30 cellular contexts compared by ENCODE assay signal in the genomic region with DNA sequence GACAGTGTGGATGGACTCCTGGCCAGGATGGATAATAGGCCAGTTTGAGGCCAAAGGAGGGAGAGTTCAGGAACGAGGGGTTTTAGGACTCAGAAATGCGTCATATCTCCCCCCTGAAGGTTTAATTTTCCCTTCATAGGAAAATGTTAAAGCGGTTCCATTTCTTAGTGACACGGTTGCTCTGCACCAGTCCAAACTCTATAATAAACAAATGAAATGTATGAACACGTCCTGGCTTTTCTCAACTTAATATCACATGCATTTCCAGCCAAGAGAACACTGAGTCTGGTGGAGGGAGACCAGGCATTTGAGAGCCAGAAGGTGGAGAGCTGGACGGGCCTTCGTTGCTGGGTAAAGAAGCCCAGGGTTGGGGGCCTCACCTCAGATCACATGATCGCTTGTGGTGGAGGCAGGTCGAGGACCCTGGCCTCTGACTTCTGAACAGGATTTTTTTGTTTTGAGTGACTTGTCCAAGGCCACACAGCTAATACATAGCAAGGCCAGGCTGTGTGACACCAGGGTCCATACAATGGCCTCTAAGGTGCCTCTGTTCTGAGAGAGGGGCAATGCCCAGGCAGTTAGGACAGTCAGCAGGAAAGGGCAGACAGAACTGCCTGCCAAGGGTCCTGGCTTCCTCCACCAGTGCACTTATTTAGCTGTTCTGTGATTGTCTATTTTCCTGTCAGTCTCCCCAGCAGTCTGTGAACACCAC. TPM values are rescaled to one million over a fixed set of nuclear protein-coding genes. Genes with fewer than 3 reads are reported as not detected.
A peak's percentile ranks its signal among the peaks of the same experiment; 100 is the strongest.
DNase-seq lines count a peak whose midpoint lies in the region; TF ChIP-seq lines count a peak whose summit lies in the region.
"Had no signal": no experiment of that assay in that cellular context is flagged by ENCODE, and none has a peak within 500 bp of the region (broad histone marks: within the 10 kb centered on the region; RNA-seq: fewer than 3 reads in every experiment).

No MANE protein-coding gene starts in this region.

- H3K36me3 ChIP-seq in hepatocyte (replicated peaks; ENCODE audit: insufficient read depth, low read depth): no peaks in the 10 kb centered on the region
- no peaks in the 10 kb centered on the region for H3K36me3 ChIP-seq in neural progenitor cell
- no peaks in the 10 kb centered on the region for H3K36me3 ChIP-seq in transverse colon
- H3K36me3 ChIP-seq: BLaER1, HAP-1, heart right ventricle, neutrophil, thoracic aorta had no signal

- WGBS in hepatocyte (ENCODE audit: low lambda C conversion rate, missing lambda C conversion rate): 81% methylated on average over 9 of the region's 9 CpGs
- 58 to 67% methylated on average over 6 to 9 of the region's 9 CpGs for WGBS in transverse colon (ENCODE audit: low coverage in 1 of 2), 2 donors

- H3K4me1 ChIP-seq in hepatocyte (ENCODE audit: insufficient read depth): peaks cover 4% of the 10 kb centered on the region
- peaks cover 15% of the 10 kb centered on the region for H3K4me1 ChIP-seq in neural progenitor cell
- peaks cover 9 to 22% (median 15%) of the 10 kb centered on the region in 4 donors for H3K4me1 ChIP-seq in transverse colon
- H3K4me1 ChIP-seq: BLaER1, HAP-1 had no signal

- no peak overlapping the region for H3K9ac ChIP-seq in neural progenitor cell
- H3K9ac ChIP-seq: BLaER1, SK-N-SH had no signal

- no peak overlapping the region for H3K4me3 ChIP-seq in coronary artery
- no peak overlapping the region for H3K4me3 ChIP-seq in hepatocyte
- H3K4me3 ChIP-seq in neural progenitor cell: no peak overlapping the region
- no peak overlapping the region for H3K4me3 ChIP-seq in transverse colon
- H3K4me3 ChIP-seq: BLaER1, GM12878, HAP-1, heart right ventricle, skin epidermis, thoracic aorta had no signal

- in situ Hi-C loops in transverse colon (cut with MboI; ENCODE audit: low pct_ligation_motif_present in 1 of 4, low pct_unique_long_range_greater_than_20kb in 1 of 4, low sequenced_read_pairs in 3 of 4): no loop called here

- no peak overlapping the region for H2AFZ ChIP-seq in hepatocyte
- H2AFZ ChIP-seq in neural progenitor cell (replicated peaks): no peak overlapping the region

- TF ChIP-seq POLR2A in transverse colon (IDR thresholded peaks at IDR 0.05): no peak

- H3K9me3 ChIP-seq in hepatocyte (ENCODE audit: low read depth) (no peaks in the 10 kb centered on the region), neural progenitor cell (ENCODE audit: low read depth) (no peaks in the 10 kb centered on the region), transverse colon (no peaks in the 10 kb centered on the region)
- H3K9me3 ChIP-seq: BLaER1, HAP-1, heart right ventricle, neutrophil, SK-N-SH, thoracic aorta had no signal

- intact Hi-C loops in transverse colon (cut with DNase I; ENCODE audit: low total_unique reads): no loop called here

- peaks cover 3% of the 10 kb centered on the region for H3K27me3 Mint-ChIP-seq in neural progenitor cell (ENCODE audit: insufficient read depth, low read depth)
- H3K27me3 Mint-ChIP-seq: central memory CD8-positive, alpha-beta T cell; dendritic cell treated with granulocyte-macrophage colony-stimulating factor and Interleukin-4, amounts not matched to agents 40 ng/mL and 50 ng/mL, for 4 days had no signal

- H4K20me1 ChIP-seq in hepatocyte (ENCODE audit: insufficient read depth, poor library complexity, severe bottlenecking) (no peaks in the 10 kb centered on the region), neural progenitor cell (ENCODE audit: low read depth) (no peaks in the 10 kb centered on the region)
- H4K20me1 ChIP-seq: BLaER1 had no signal

- H3K27me3 ChIP-seq in hepatocyte (no peaks in the 10 kb centered on the region), neural progenitor cell (no peaks in the 10 kb centered on the region), transverse colon (no peaks in the 10 kb centered on the region)
- H3K27me3 ChIP-seq: BLaER1, heart right ventricle, neutrophil had no signal

- H3K9me3 Mint-ChIP-seq in neural progenitor cell: no peaks in the 10 kb centered on the region
- H3K9me3 Mint-ChIP-seq: activated naive CD8-positive, alpha-beta T cell treated with anti-CD3 and anti-CD28 coated beads, Interleukin-2, amount 50 U/mL, for 24 hours; activated T-cell treated with anti-CD3 and anti-CD28 coated beads, Interleukin-2, amount 50 U/mL, for 4 hours; central memory CD8-positive, alpha-beta T cell; dendritic cell treated with granulocyte-macrophage colony-stimulating factor and Interleukin-4, amounts not matched to agents 40 ng/mL and 50 ng/mL, for 4 days; T-helper 1 cell treated with Interleukin-12 subunit alpha and Interleukin-12 subunit beta and Interleukin-4 antibody, amounts not matched to agents 30 μg/mL and 1 μg/mL, for 36 hours had no signal

- H3K27ac ChIP-seq in coronary artery (peak overlapping the region in 1 of 2 donors; percentile 35), hepatocyte (peak overlapping the region; percentile 31), neural progenitor cell (no peak overlapping the region), transverse colon (peak overlapping the region; percentile 60 to 88 (median 73))
- H3K27ac ChIP-seq: BLaER1, neutrophil had no signal

- H3K27ac Mint-ChIP-seq in neural progenitor cell: no peak overlapping the region
- H3K27ac Mint-ChIP-seq: activated naive CD8-positive, alpha-beta T cell treated with anti-CD3 and anti-CD28 coated beads, Interleukin-2, amount 50 U/mL, for 24 hours; dendritic cell treated with granulocyte-macrophage colony-stimulating factor and Interleukin-4, amounts not matched to agents 40 ng/mL and 50 ng/mL, for 4 days; progenitor cell of endocrine pancreas; T-helper 1 cell treated with Interleukin-12 subunit alpha and Interleukin-12 subunit beta and Interleukin-4 antibody, amounts not matched to agents 30 μg/mL and 1 μg/mL, for 36 hours had no signal

- H3K9me2 ChIP-seq in hepatocyte (replicated peaks; ENCODE audit: insufficient read depth): no peaks in the 10 kb centered on the region
- H3K9me2 ChIP-seq: SK-N-SH had no signal

- H3K4me1 Mint-ChIP-seq in neural progenitor cell: peaks cover 28% of the 10 kb centered on the region
- H3K4me1 Mint-ChIP-seq: activated naive CD8-positive, alpha-beta T cell treated with anti-CD3 and anti-CD28 coated beads, Interleukin-2, amount 50 U/mL, for 24 hours had no signal

- DNase-seq in coronary artery (ENCODE audit: low spot score) (peak; percentile 65), hepatocyte (ENCODE audit: low spot score) (no peak), neural progenitor cell (ENCODE audit: low spot score) (no peak), transverse colon (no peak), GM20000 (ENCODE audit: low spot score) (no peak), activated T-cell treated with anti-CD3 and anti-CD28 coated beads for 4 hours (no peak), NCI-H1092 (lab: John Stamatoyannopoulos, UW) (no peak)
- DNase-seq: activated naive CD4-positive, alpha-beta T cell; activated naive CD8-positive, alpha-beta T cell treated with anti-CD3 and anti-CD28 coated beads, Interleukin-2, amount 50 U/mL, for 24 hours; activated T-cell treated with anti-CD3 and anti-CD28 coated beads, Interleukin-2, amount 50 U/mL, for 4 hours; foreskin melanocyte; heart right ventricle; kidney glomerular epithelial cell; mammary epithelial cell; NCI-H1436; NCI-H2081; NCI-H524 treated with DMSO at 0.1 percent for 48 hours; OCI-M1; SK-N-SH; stimulated activated naive CD4-positive, alpha-beta T cell had no signal

- H3F3A ChIP-seq in neural progenitor cell (ENCODE audit: low read depth): no peaks in the 10 kb centered on the region

- H3K4me3 Mint-ChIP-seq in neural progenitor cell: no peak overlapping the region
- H3K4me3 Mint-ChIP-seq: activated naive CD8-positive, alpha-beta T cell treated with anti-CD3 and anti-CD28 coated beads, Interleukin-2, amount 50 U/mL, for 24 hours; activated T-cell treated with anti-CD3 and anti-CD28 coated beads, Interleukin-2, amount 50 U/mL, for 4 hours; dendritic cell treated with granulocyte-macrophage colony-stimulating factor and Interleukin-4, amounts not matched to agents 40 ng/mL and 50 ng/mL, for 4 days; T-helper 1 cell treated with Interleukin-12 subunit alpha and Interleukin-12 subunit beta and Interleukin-4 antibody, amounts not matched to agents 30 μg/mL and 1 μg/mL, for 36 hours had no signal

- H3K79me2 ChIP-seq in hepatocyte (no peaks in the 10 kb centered on the region), neural progenitor cell (ENCODE audit: low read depth) (no peaks in the 10 kb centered on the region)

- H3K36me3 Mint-ChIP-seq in neural progenitor cell: no peaks in the 10 kb centered on the region

- H3K4me2 ChIP-seq in hepatocyte (no peak overlapping the region), neural progenitor cell (peak overlapping the region; percentile 38)
- H3K4me2 ChIP-seq: BLaER1, SK-N-SH had no signal

- TF ChIP-seq CTCF in coronary artery (IDR thresholded peaks at IDR 0.05) (no peak), hepatocyte (IDR thresholded peaks at IDR 0.05; ENCODE audit: poor library complexity) (no peak), neural progenitor cell (IDR thresholded peaks at IDR 0.05) (no peak), transverse colon (IDR thresholded peaks at IDR 0.05) (no peak), GM20000 (IDR thresholded peaks at IDR 0.05; ENCODE audit: extremely low read depth, missing control alignments) (no peak)

- no peak for TF ChIP-seq EP300 in transverse colon (IDR thresholded peaks at IDR 0.05; ENCODE audit: low read depth)

RNA-seq across cellular contexts. Expression of a gene that starts 11.4 kb away (rescaled TPM):
- total RNA-seq in hepatocyte: not detected in 2 replicates
- polyA plus RNA-seq in hepatocyte: 0.46 TPM in 1 of 2 replicates, not detected in the other
- total RNA-seq in neural progenitor cell (ENCODE audit: low replicate concordance): not detected in 2 replicates
- 1 to 10 TPM in 3 of 4 donors, not detected in 1; 1.1 to 1.6 (median 1.6) TPM for total RNA-seq in transverse colon
- total RNA-seq: activated T-cell treated with anti-CD3 and anti-CD28 coated beads, Interleukin-2, amount 50 U/mL, for 4 hours; GM12878; mammary epithelial cell; progenitor cell of endocrine pancreas had no signal
- polyA plus RNA-seq: GM12878, mammary epithelial cell, SK-N-SH had no signal
